Comparison of ENCODE assay signal across 1 cellular context in the genomic region with DNA sequence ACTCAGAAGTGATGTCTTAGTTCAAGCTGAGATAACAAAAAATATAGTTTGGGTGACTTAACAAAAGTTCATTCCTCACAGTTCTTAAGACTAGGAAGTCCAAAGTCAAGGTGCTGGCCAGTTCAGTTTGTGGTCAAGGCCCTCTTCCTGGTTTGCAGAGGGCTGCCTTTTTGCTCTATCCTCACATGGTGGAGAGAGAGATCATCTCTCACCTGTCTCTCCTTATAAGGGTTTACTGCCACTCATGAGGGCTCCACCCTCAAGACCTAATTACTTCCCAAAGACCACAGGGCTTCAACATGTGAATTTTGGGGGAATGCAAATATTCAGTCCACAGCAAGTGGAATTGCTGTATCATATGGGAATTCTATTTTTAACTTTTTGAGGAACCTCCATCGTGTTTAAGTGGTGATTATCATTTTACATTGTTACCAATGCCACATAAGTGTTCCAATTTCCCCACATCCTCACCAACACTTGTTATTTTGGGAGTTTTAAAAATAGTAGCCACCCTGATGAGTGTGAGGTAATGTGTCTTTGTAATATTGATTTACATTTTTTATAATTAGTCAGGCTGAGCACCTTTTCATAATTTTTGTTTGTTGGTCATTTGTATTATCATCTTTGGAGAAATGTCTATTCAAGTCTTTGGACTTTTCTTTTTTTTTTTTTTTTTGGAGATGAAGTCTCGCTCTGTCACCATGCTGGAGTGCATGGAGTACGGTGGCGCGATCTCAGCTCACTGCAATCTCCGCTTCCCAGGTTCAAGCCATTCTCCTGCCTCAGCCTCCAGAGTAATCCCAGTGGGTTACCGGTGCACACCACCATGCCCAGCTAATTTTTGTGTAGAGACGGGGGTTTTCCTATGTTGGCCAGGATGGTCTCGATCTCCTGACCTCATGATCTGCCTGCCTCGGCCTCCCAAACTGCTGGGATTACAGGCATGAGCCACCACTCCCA.
TF ChIP-seq lines count a peak whose summit lies in the region.

No MANE protein-coding gene starts in this region.

TF ChIP-seq in SK-N-SH, 30 proteins besides CTCF, POLR2A, EP300 and RAD21 (continued from another document):
- TF ChIP-seq, protein P1, sequence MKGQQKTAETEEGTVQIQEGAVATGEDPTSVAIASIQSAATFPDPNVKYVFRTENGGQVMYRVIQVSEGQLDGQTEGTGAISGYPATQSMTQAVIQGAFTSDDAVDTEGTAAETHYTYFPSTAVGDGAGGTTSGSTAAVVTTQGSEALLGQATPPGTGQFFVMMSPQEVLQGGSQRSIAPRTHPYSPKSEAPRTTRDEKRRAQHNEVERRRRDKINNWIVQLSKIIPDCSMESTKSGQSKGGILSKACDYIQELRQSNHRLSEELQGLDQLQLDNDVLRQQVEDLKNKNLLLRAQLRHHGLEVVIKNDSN (IDR thresholded peaks at IDR 0.05; ENCODE audit: borderline replicate concordance, low read depth), result no peak
